Comparison of ENCODE assay signal across 1 cellular context in genomic region chr22:38490915-38491314, GRCh38.
TF ChIP-seq lines count a peak whose summit lies in the region.

No MANE protein-coding gene starts in this region.

TF ChIP-seq in HEK293, 187 proteins besides CTCF, POLR2A, EP300 and RAD21 (continued from another document):
- TF ChIP-seq ZNF580 (tag by site-specific recombination; IDR thresholded peaks at IDR 0.05) (no peak), ZNF600 (tag by site-specific recombination; IDR thresholded peaks at IDR 0.05) (no peak), ZNF202 (tag by site-specific recombination; IDR thresholded peaks at IDR 0.05; ENCODE audit: borderline replicate concordance) (no peak), SP3 (tag by site-specific recombination; IDR thresholded peaks at IDR 0.05) (no peak), ZNF558 (tag by site-specific recombination; IDR thresholded peaks at IDR 0.05) (no peak), HOXC10 (CRISPR knock-in tag; IDR thresholded peaks at IDR 0.05) (no peak), ZNF510 (tag by site-specific recombination; IDR thresholded peaks at IDR 0.05; ENCODE audit: insufficient replicate concordance) (no peak)
